In genomic region chr3:153291052-153291689, GRCh38 we compare ENCODE assay signal across 9 cellular contexts.
DNase-seq lines count a peak whose midpoint lies in the region; ATAC-seq, FAIRE-seq and TF ChIP-seq lines count a peak whose summit lies in the region.
"Had no signal": no experiment of that assay in that cellular context is flagged by ENCODE, and none has a peak within 500 bp of the region (broad histone marks: within the 10 kb centered on the region; RNA-seq: fewer than 3 reads in every experiment).

No MANE protein-coding gene starts in this region.

- H3K4me1 ChIP-seq in GM12878 (ENCODE audit: control insufficient read depth, insufficient read depth, low read length) = no peaks in the 10 kb centered on the region

- no TSS peak for BruUV-seq in GM12878 (replicated peaks; lab: Mats Ljungman, UMichigan)

- H3K4me3 Mint-ChIP-seq in mesothelial cell of epicardium = no peak overlapping the region

- peak; percentile 59 for TF ChIP-seq RAD21 in GM12878 (IDR thresholded peaks at IDR 0.05; ENCODE audit: insufficient read depth, low read depth, low read length)

- TF ChIP-seq EP300 in GM12878 (IDR thresholded peaks at IDR 0.05; ENCODE audit: borderline replicate concordance in 1 of 2, control insufficient read depth in 1 of 2, low read depth in 2 of 2, low read length in 2 of 2) = no peak

- peak; percentile 76 for FAIRE-seq in GM12878 (lab: Jason Lieb, UNC)

- intact Hi-C loops in GM12878 (cut with micrococcal nuclease; ENCODE audit: unreplicated experiment) = loop anchor here (1.0 to 5.0 kb wide), 4 partner anchors 129 to 478 kb away; partner anchors contain the start of gene RAP2B

- H3K27me3 ChIP-seq in GM12878 (replicated peaks in 1 of 2; ENCODE audit: control insufficient read depth in 2 of 2, insufficient read depth in 2 of 2, low read length in 1 of 2) = no peaks in the 10 kb centered on the region

- SMC1A ChIA-PET in GM12878 (lab: Charles Lee; ENCODE audit: uncharacterized antibody, unreplicated experiment) = interaction anchor here (0.6 to 0.9 kb wide), 2 partner anchors 183 to 683 kb away, joined by 3 read pairs; no protein-coding TSS in a partner anchor

- no peak overlapping the region for H3K9ac ChIP-seq in GM12878 (ENCODE audit: control insufficient read depth, insufficient read depth, low read length)

- H3K4me3 ChIP-seq in LNCaP clone FGC (ENCODE audit: low read depth, low read length) = no peak overlapping the region
- H3K4me3 ChIP-seq in GM12878 = no peak overlapping the region

- no peaks in the 10 kb centered on the region for H3K79me2 ChIP-seq in GM12878 (ENCODE audit: control insufficient read depth, insufficient read depth, low read length)

- no peaks in the 10 kb centered on the region for H3K9me3 Mint-ChIP-seq in mesothelial cell of epicardium
- H3K9me3 Mint-ChIP-seq: CD8-positive, alpha-beta memory T cell had no signal

- H3K27ac ChIP-seq in GM12878 (ENCODE audit: control insufficient read depth, insufficient read depth) = no peak overlapping the region
- H3K27ac ChIP-seq in substantia nigra (ENCODE audit: low read depth, low read length, poor library complexity, severe bottlenecking) = no peak overlapping the region

- ATAC-seq in GM12878 (peak; percentile 86), GM21723 (IDR thresholded peaks at IDR 0.05; ENCODE audit: unreplicated experiment) (no peak)

- in situ Hi-C loops in GM12878 (cut with MboI) = no loop called here

- H3K4me1 Mint-ChIP-seq in mesothelial cell of epicardium = peaks cover 7% of the 10 kb centered on the region

- H3K27ac Mint-ChIP-seq in mesothelial cell of epicardium = no peak overlapping the region

- no peaks in the 10 kb centered on the region for H3K27me3 Mint-ChIP-seq in mesothelial cell of epicardium (ENCODE audit: low read depth)
- H3K27me3 Mint-ChIP-seq: CD8-positive, alpha-beta memory T cell had no signal

- no peaks in the 10 kb centered on the region for H4K20me1 ChIP-seq in GM12878 (ENCODE audit: control insufficient read depth, insufficient read depth)

- DNase-seq in NCI-H524 (lab: John Stamatoyannopoulos, UW) (peak; percentile 28 to 68), NCI-H524 treated with DMSO at 0.1 percent for 48 hours (lab: John Stamatoyannopoulos, UW) (no peak), LNCaP clone FGC (ENCODE audit: low read depth) (peak; percentile 17), GM12878 (ENCODE audit: low read depth, low spot score) (no peak), lung microvascular endothelial cell (ENCODE audit: low read depth in 2 of 2) (peak; percentile 23 to 52), mesothelial cell of epicardium (ENCODE audit: low spot score in 2 of 2, unreplicated experiment in 2 of 2) (no peak), substantia nigra (lab: John Stamatoyannopoulos, UW) (no peak)

- CTCF ChIA-PET in GM12878 (lab: Yijun Ruan, JAX) = interaction anchor here (0.7 to 1.4 kb wide), 4 partner anchors 11 to 304 kb away, joined by 3 to 5 read pairs (median 4); no protein-coding TSS in a partner anchor

- no peaks in the 10 kb centered on the region for H3K36me3 ChIP-seq in GM12878 (ENCODE audit: control insufficient read depth in 2 of 2, insufficient read depth in 2 of 2, low read length in 1 of 2)

- no peak overlapping the region for H3K4me2 ChIP-seq in GM12878 (ENCODE audit: control insufficient read depth, insufficient read depth)

- H2AFZ ChIP-seq in GM12878 (ENCODE audit: control insufficient read depth, low read depth, low read length) = no peak overlapping the region

- TF ChIP-seq POLR2A in GM12878 (IDR thresholded peaks at IDR 0.05; ENCODE audit: low read depth, low read length) = no peak

- no peaks in the 10 kb centered on the region for H3K9me3 ChIP-seq in GM12878 (replicated peaks; ENCODE audit: control insufficient read depth, insufficient read depth, low read length)

- POLR2A ChIA-PET in GM12878 (lab: Charles Lee) = no interaction called here

- RAD21 ChIA-PET in GM12878 (lab: Charles Lee; ENCODE audit: unreplicated experiment) = interaction anchor here (1.3 kb wide), 1 partner anchor 248 kb away, joined by 6 read pairs; no protein-coding TSS in a partner anchor

- 33% methylated on average over 3 of the region's 3 CpGs for WGBS in GM12878 (ENCODE audit: insufficient coverage, insufficient replicate concordance, low lambda C conversion rate, missing lambda C conversion rate)

- TF ChIP-seq CTCF in LNCaP clone FGC (IDR thresholded peaks at IDR 0.05; ENCODE audit: control insufficient read depth, extremely low read depth, insufficient read depth) (peak; percentile 79), GM12878 (IDR thresholded peaks at IDR 0.05 in 2 of 3, conservative IDR thresholded peaks at IDR 0.05 in 1 of 3; ENCODE audit: control insufficient read depth in 2 of 3, extremely low read depth in 1 of 3, insufficient read depth in 1 of 3, low read depth in 3 of 3, low read length in 3 of 3) (peak; percentile 43 to 48 (median 47)), mesothelial cell of epicardium (IDR thresholded peaks at IDR 0.05; ENCODE audit: unreplicated experiment) (no peak)

- H3K36me3 Mint-ChIP-seq in mesothelial cell of epicardium = no peaks in the 10 kb centered on the region
- H3K36me3 Mint-ChIP-seq: CD8-positive, alpha-beta memory T cell had no signal

TF ChIP-seq in GM12878, 131 proteins besides CTCF, POLR2A, EP300 and RAD21 (continues in another document):
- TF ChIP-seq RELA (IDR thresholded peaks at IDR 0.05; ENCODE audit: borderline replicate concordance, partially characterized antibody) (no peak), ZBTB4 (CRISPR knock-in tag; IDR thresholded peaks at IDR 0.05) (no peak), CEBPZ (IDR thresholded peaks at IDR 0.05; ENCODE audit: low read depth, low read length) (no peak), SMC3 (IDR thresholded peaks at IDR 0.05; ENCODE audit: borderline replicate concordance, low read length) (peak; percentile 40; the same call in 1 of the 2 replicates), MLLT1 (IDR thresholded peaks at IDR 0.05) (0 out of 2 replicates have a peak, but pooled peaks have one; percentile 26)

Comparison
In these comparisons a context has a peak if more than half of its experiments do, and no peak if none do; other contexts are left out.
1. DNase-seq: peak in NCI-H524 (2 of 2), LNCaP clone FGC (single experiment) and lung microvascular endothelial cell (2 of 2); none in NCI-H524 treated with DMSO at 0.1 percent for 48 hours (single experiment), GM12878 (single experiment), mesothelial cell of epicardium (0 of 2) and substantia nigra (0 of 49).